Comparison of ENCODE assay signal across 10 cellular contexts in genomic region chr3:153209596-153209995, GRCh38. TPM values are rescaled to one million over a fixed set of nuclear protein-coding genes. Genes with fewer than 3 reads are reported as not detected.
DNase-seq lines count a peak whose midpoint lies in the region; ATAC-seq and TF ChIP-seq lines count a peak whose summit lies in the region.
"Had no signal": no experiment of that assay in that cellular context is flagged by ENCODE, and none has a peak within 500 bp of the region (broad histone marks: within the 10 kb centered on the region; RNA-seq: fewer than 3 reads in every experiment).

No MANE protein-coding gene starts in this region.

- no peak overlapping the region for H3K27ac ChIP-seq in CD8-positive, alpha-beta T cell (ENCODE audit: low read depth, low read length)

- no peaks in the 10 kb centered on the region for H3K9me3 ChIP-seq in CD8-positive, alpha-beta T cell (ENCODE audit: low read length)
- H3K9me3 ChIP-seq in MG63, result no peaks in the 10 kb centered on the region

- no peaks in the 10 kb centered on the region for H3K36me3 ChIP-seq in CD8-positive, alpha-beta T cell (ENCODE audit: insufficient read depth, low read length)
- no peaks in the 10 kb centered on the region for H3K36me3 ChIP-seq in MG63

- no peak overlapping the region for H3K4me3 ChIP-seq in CD8-positive, alpha-beta T cell (ENCODE audit: low read depth, low read length)
- no peak overlapping the region for H3K4me3 ChIP-seq in MG63
- no peak overlapping the region for H3K4me3 ChIP-seq in cardiac fibroblast (replicated peaks in 1 of 2; ENCODE audit: low read depth in 2 of 2, low read length in 2 of 2)

- no peaks in the 10 kb centered on the region for H3K9me3 Mint-ChIP-seq in CD8-positive, alpha-beta T cell
- no peaks in the 10 kb centered on the region for H3K9me3 Mint-ChIP-seq in type B pancreatic cell
- H3K9me3 Mint-ChIP-seq in activated T-cell treated with anti-CD3 and anti-CD28 coated beads, Interleukin-2, amount 50 U/mL, for 72 hours, result no peaks in the 10 kb centered on the region
- H3K9me3 Mint-ChIP-seq: effector memory CD8-positive, alpha-beta T cell had no signal

- no peaks in the 10 kb centered on the region for H3K36me3 Mint-ChIP-seq in CD8-positive, alpha-beta T cell
- H3K36me3 Mint-ChIP-seq in type B pancreatic cell, result no peaks in the 10 kb centered on the region
- H3K36me3 Mint-ChIP-seq in activated T-cell treated with anti-CD3 and anti-CD28 coated beads, Interleukin-2, amount 50 U/mL, for 72 hours (ENCODE audit: insufficient read depth in 2 of 2), result no peaks in the 10 kb centered on the region

- no peak overlapping the region for H3K27ac Mint-ChIP-seq in CD8-positive, alpha-beta T cell
- no peak overlapping the region for H3K27ac Mint-ChIP-seq in type B pancreatic cell
- no peak overlapping the region for H3K27ac Mint-ChIP-seq in activated T-cell treated with anti-CD3 and anti-CD28 coated beads, Interleukin-2, amount 50 U/mL, for 72 hours

- intact Hi-C loops in CD8-positive, alpha-beta T cell (cut with DNase I, micrococcal nuclease), result no loop called here
- intact Hi-C loops in sciatic nerve (cut with DNase I), result no loop called here

- H3K27me3 ChIP-seq in CD8-positive, alpha-beta T cell (ENCODE audit: insufficient read depth, low read length), result no peaks in the 10 kb centered on the region
- no peaks in the 10 kb centered on the region for H3K27me3 ChIP-seq in MG63

- CTCF ChIA-PET in CD8-positive, alpha-beta T cell (lab: Charles Lee), result interaction anchor here (0.7 to 6.1 kb wide), 11 partner anchors 9 to 97 kb away, joined by 3 to 40 read pairs (median 4); no protein-coding TSS in a partner anchor

- POLR2A ChIA-PET in CD8-positive, alpha-beta T cell (lab: Charles Lee), result interaction anchor here (0.8 to 3.1 kb wide), 6 partner anchors 12 to 76 kb away, joined by 3 to 14 read pairs (median 4); no protein-coding TSS in a partner anchor

- no peaks in the 10 kb centered on the region for H3K27me3 Mint-ChIP-seq in CD8-positive, alpha-beta T cell (ENCODE audit: low read depth)
- no peaks in the 10 kb centered on the region for H3K27me3 Mint-ChIP-seq in type B pancreatic cell
- no peaks in the 10 kb centered on the region for H3K27me3 Mint-ChIP-seq in activated T-cell treated with anti-CD3 and anti-CD28 coated beads, Interleukin-2, amount 50 U/mL, for 72 hours (ENCODE audit: low read depth)
- H3K27me3 Mint-ChIP-seq: effector memory CD8-positive, alpha-beta T cell had no signal

- DNase-seq in CD8-positive, alpha-beta T cell, result no peak
- DNase-seq in MG63 (peak; percentile 82), cardiac fibroblast (ENCODE audit: low read depth in 2 of 2) (peak; percentile 39 to 81), kidney glomerular epithelial cell (lab: John Stamatoyannopoulos, UW) (peak; percentile 33), sciatic nerve (ENCODE audit: low spot score) (no peak), type B pancreatic cell (ENCODE audit: extremely low spot score, unreplicated experiment) (no peak), activated gamma-delta T cell treated with Interleukin-2 at 50 U/mL for 16 hours (no peak)
- DNase-seq in activated T-cell treated with anti-CD3 and anti-CD28 coated beads, Interleukin-2, amount 50 U/mL, for 72 hours, result no peak
- DNase-seq: NCI-H2107 had no signal

- ATAC-seq in CD8-positive, alpha-beta T cell, result no peak
- ATAC-seq in sciatic nerve, result no peak
- ATAC-seq in activated T-cell treated with anti-CD3 and anti-CD28 coated beads, Interleukin-2, amount 50 U/mL, for 72 hours (replicated peaks in 1 of 2), result no peak

- peak overlapping the region; percentile 50 for H3K4me3 Mint-ChIP-seq in CD8-positive, alpha-beta T cell
- no peak overlapping the region for H3K4me3 Mint-ChIP-seq in type B pancreatic cell
- H3K4me3 Mint-ChIP-seq in activated T-cell treated with anti-CD3 and anti-CD28 coated beads, Interleukin-2, amount 50 U/mL, for 72 hours, result no peak overlapping the region

- H3K4me1 Mint-ChIP-seq in CD8-positive, alpha-beta T cell (ENCODE audit: low read depth), result peaks cover 36% of the 10 kb centered on the region
- H3K4me1 Mint-ChIP-seq in type B pancreatic cell (ENCODE audit: unreplicated experiment), result no peaks in the 10 kb centered on the region
- peaks cover 21% of the 10 kb centered on the region for H3K4me1 Mint-ChIP-seq in activated T-cell treated with anti-CD3 and anti-CD28 coated beads, Interleukin-2, amount 50 U/mL, for 72 hours (ENCODE audit: low read depth)

- no peak for TF ChIP-seq CTCF in CD8-positive, alpha-beta T cell (IDR thresholded peaks at IDR 0.05)
- TF ChIP-seq CTCF in cardiac fibroblast (IDR thresholded peaks at IDR 0.05; ENCODE audit: low read depth, low read length) (no peak), type B pancreatic cell (conservative IDR thresholded peaks at IDR 0.05) (no peak)

- H3K4me1 ChIP-seq in CD8-positive, alpha-beta T cell (ENCODE audit: insufficient read depth, low read length), result peaks cover 13% of the 10 kb centered on the region

RNA-seq across cellular contexts. Expression of gene RAP2B, which starts 47.6 kb away (rescaled TPM):
- total RNA-seq in CD8-positive, alpha-beta T cell, result 10 to 100 TPM; 16.9 to 17.6 TPM
- 10.2 and 11.4 TPM in 2 replicates for total RNA-seq in MG63 (2014; rRNA removed; shearing (Covaris generic); ENCODE audit: low replicate concordance)
- 16.4 TPM for total RNA-seq in sciatic nerve
- total RNA-seq in type B pancreatic cell (ENCODE audit: low replicate concordance), result 16.5 and 33.1 TPM in 2 replicates
- total RNA-seq in activated T-cell treated with anti-CD3 and anti-CD28 coated beads, Interleukin-2, amount 50 U/mL, for 72 hours, result 10 to 100 TPM; 11.2 to 13.1 TPM

Comparison
In these comparisons a context has a peak if more than half of its experiments do, and no peak if none do; other contexts are left out.
1. DNase-seq: peak in MG63 (single experiment), cardiac fibroblast (2 of 2) and kidney glomerular epithelial cell (single experiment); none in CD8-positive, alpha-beta T cell (0 of 7), sciatic nerve (single experiment), type B pancreatic cell (single experiment), activated T-cell treated with anti-CD3 and anti-CD28 coated beads, Interleukin-2, amount 50 U/mL, for 72 hours (0 of 2) and activated gamma-delta T cell treated with Interleukin-2 at 50 U/mL for 16 hours (single experiment).